In the genomic region with DNA sequence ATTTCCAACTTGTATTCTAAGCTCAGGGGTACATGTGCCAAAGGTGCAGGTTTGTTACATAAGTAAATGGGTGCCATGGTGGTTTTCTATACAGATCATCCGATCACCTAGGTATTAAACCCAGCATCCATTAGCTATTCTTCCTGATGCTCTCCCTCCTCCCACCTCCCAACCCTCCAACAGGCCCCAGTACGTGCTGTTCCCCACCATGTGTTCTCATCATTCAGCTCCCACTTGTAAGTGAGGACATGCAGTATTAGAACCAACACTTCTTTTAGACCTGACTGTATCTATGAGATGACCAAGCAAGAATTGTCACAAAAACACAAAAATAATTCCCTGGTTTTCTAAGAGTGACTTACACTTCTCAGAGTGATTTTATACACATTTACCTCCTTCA, we compare ENCODE assay signal across 22 cellular contexts.
"Had no signal": no experiment of that assay in that cellular context is flagged by ENCODE, and none has a peak within 500 bp of the region (broad histone marks: within the 10 kb centered on the region; RNA-seq: fewer than 3 reads in every experiment).

No MANE protein-coding gene starts in this region.

- H3K27me3 ChIP-seq: ascending aorta, cardiac muscle cell, dorsolateral prefrontal cortex, neural progenitor cell, thyroid gland, upper lobe of right lung had no signal

- H3K36me3 Mint-ChIP-seq: activated naive CD8-positive, alpha-beta T cell treated with anti-CD3 and anti-CD28 coated beads for 36 hours; brain; memory B cell; natural killer cell; neural progenitor cell; stimulated activated memory B cell treated with anti-CD40 and anti-IgM and Interleukin-4, amounts not matched to agents 10 μg/mL and 1 μg/mL and 100 μg/mL, for 72 hours had no signal

- H3K36me3 ChIP-seq: ascending aorta, cardiac muscle cell, neural progenitor cell, thyroid gland, upper lobe of right lung had no signal

- H3K9ac ChIP-seq: neural progenitor cell had no signal

- ATAC-seq: stimulated activated memory B cell treated with anti-CD40 and anti-IgM and Interleukin-4, amounts not matched to agents 10 μg/mL and 1 μg/mL and 100 μg/mL, for 72 hours had no signal

- H3K9me3 ChIP-seq: ascending aorta, thyroid gland, upper lobe of right lung had no signal

- DNase-seq: activated CD4-positive, alpha-beta T cell treated with anti-CD3 and anti-CD28 coated beads for 4 hours; activated CD4-positive, alpha-beta T cell treated with anti-CD3 and anti-CD28 coated beads, Interleukin-2, amount 50 U/mL, for 4 hours; activated CD8-positive, alpha-beta memory T cell treated with anti-CD3 and anti-CD28 coated beads for 24 hours; activated effector memory CD4-positive, alpha-beta T cell treated with Interleukin-2 at 50 U/mL for 16 hours; activated naive CD4-positive, alpha-beta T cell treated with Interleukin-2 at 50 U/mL for 16 hours; activated naive CD8-positive, alpha-beta T cell treated with anti-CD3 and anti-CD28 coated beads for 36 hours; dorsolateral prefrontal cortex; left cardiac atrium; natural killer cell; posterior cingulate gyrus; stimulated activated CD4-positive, alpha-beta T cell treated with anti-CD3 and anti-CD28 coated beads, Interleukin-4, amount 100 ng/mL, for 24 hours; thyroid gland; upper lobe of right lung had no signal

- H3K27ac Mint-ChIP-seq: activated naive CD8-positive, alpha-beta T cell treated with anti-CD3 and anti-CD28 coated beads for 36 hours; effector memory CD8-positive, alpha-beta T cell; memory B cell; natural killer cell; neural progenitor cell; stimulated activated memory B cell treated with anti-CD40 and anti-IgM and Interleukin-4, amounts not matched to agents 10 μg/mL and 1 μg/mL and 100 μg/mL, for 72 hours had no signal

- H3K4me1 Mint-ChIP-seq: activated naive CD8-positive, alpha-beta T cell treated with anti-CD3 and anti-CD28 coated beads for 36 hours; brain; memory B cell; stimulated activated memory B cell treated with anti-CD40 and anti-IgM and Interleukin-4, amounts not matched to agents 10 μg/mL and 1 μg/mL and 100 μg/mL, for 72 hours; stimulated activated naive CD8-positive, alpha-beta T cell treated with anti-CD3 and anti-CD28 coated beads, Interleukin-15, amount 100 ng/mL, for 72 hours had no signal

- H3K4me3 ChIP-seq: cardiac muscle cell, neural progenitor cell, thyroid gland had no signal

- H3K4me1 ChIP-seq: ascending aorta, neural progenitor cell, thyroid gland, upper lobe of right lung had no signal

- H3K9me3 Mint-ChIP-seq: activated naive CD8-positive, alpha-beta T cell treated with anti-CD3 and anti-CD28 coated beads for 36 hours; brain; effector memory CD8-positive, alpha-beta T cell; memory B cell; natural killer cell; neural progenitor cell; stimulated activated memory B cell treated with anti-CD40 and anti-IgM and Interleukin-4, amounts not matched to agents 10 μg/mL and 1 μg/mL and 100 μg/mL, for 72 hours; stimulated activated naive CD8-positive, alpha-beta T cell treated with anti-CD3 and anti-CD28 coated beads, Interleukin-15, amount 100 ng/mL, for 72 hours had no signal

- H3K27ac ChIP-seq: ascending aorta, cardiac muscle cell, coronary artery, dorsolateral prefrontal cortex, neural progenitor cell, thyroid gland, upper lobe of right lung had no signal

- H3K4me3 Mint-ChIP-seq: activated naive CD8-positive, alpha-beta T cell treated with anti-CD3 and anti-CD28 coated beads for 36 hours; effector memory CD8-positive, alpha-beta T cell; memory B cell; natural killer cell; neural progenitor cell; stimulated activated memory B cell treated with anti-CD40 and anti-IgM and Interleukin-4, amounts not matched to agents 10 μg/mL and 1 μg/mL and 100 μg/mL, for 72 hours; stimulated activated naive CD8-positive, alpha-beta T cell treated with anti-CD3 and anti-CD28 coated beads, Interleukin-15, amount 100 ng/mL, for 72 hours had no signal
